In the genomic region with DNA sequence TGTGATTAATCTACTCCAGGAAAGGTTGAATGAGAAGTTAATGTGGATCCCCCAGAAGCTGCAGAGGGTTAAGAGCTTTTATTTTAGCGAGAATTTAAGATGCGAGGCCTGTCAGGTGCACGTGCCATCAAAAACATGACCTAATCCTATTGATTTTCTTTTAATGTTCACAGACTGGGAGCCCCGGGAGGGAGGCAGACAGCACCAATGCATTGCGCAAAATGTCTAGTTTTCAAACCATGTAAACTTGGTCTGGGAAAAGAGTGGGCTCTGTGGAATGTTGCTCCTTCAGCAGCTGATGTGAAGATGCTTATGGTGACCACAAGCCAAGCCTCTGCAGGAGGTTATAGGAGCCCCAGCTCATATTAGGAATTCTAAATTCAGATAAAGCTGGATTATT, we compare ENCODE assay signal across 16 cellular contexts.
A peak's percentile ranks its signal among the peaks of the same experiment; 100 is the strongest.
DNase-seq lines count a peak whose midpoint lies in the region; ATAC-seq and TF ChIP-seq lines count a peak whose summit lies in the region.
"Had no signal": no experiment of that assay in that cellular context is flagged by ENCODE, and none has a peak within 500 bp of the region (broad histone marks: within the 10 kb centered on the region; RNA-seq: fewer than 3 reads in every experiment).

No MANE protein-coding gene starts in this region.

- H3K27me3 Mint-ChIP-seq in activated naive CD8-positive, alpha-beta T cell: no peaks in the 10 kb centered on the region
- peaks cover 2% of the 10 kb centered on the region for H3K27me3 Mint-ChIP-seq in activated naive CD8-positive, alpha-beta T cell treated with anti-CD3 and anti-CD28 coated beads, Interleukin-2, amount 50 U/mL, for 24 hours
- H3K27me3 Mint-ChIP-seq in T-cell: no peaks in the 10 kb centered on the region
- peaks cover 2% of the 10 kb centered on the region for H3K27me3 Mint-ChIP-seq in activated CD4-positive, alpha-beta T cell treated with anti-CD3 and anti-CD28 coated beads, Interleukin-2, amount 10 ng/mL, durations not matched to agents 24 days and 14 days
- H3K27me3 Mint-ChIP-seq: activated B cell treated with CpG ODN at 0.5 μM for 24 hours, B cell had no signal

- H3K36me3 Mint-ChIP-seq in activated naive CD8-positive, alpha-beta T cell: no peaks in the 10 kb centered on the region
- H3K36me3 Mint-ChIP-seq in activated naive CD8-positive, alpha-beta T cell treated with anti-CD3 and anti-CD28 coated beads, Interleukin-2, amount 50 U/mL, for 24 hours (ENCODE audit: low read depth): no peaks in the 10 kb centered on the region
- no peaks in the 10 kb centered on the region for H3K36me3 Mint-ChIP-seq in T-cell
- peaks cover 10% of the 10 kb centered on the region for H3K36me3 Mint-ChIP-seq in stimulated activated effector memory CD8-positive, alpha-beta T cell treated with anti-CD3 and anti-CD28 coated beads, Interleukin-12 subunit alpha, Interleukin-12 subunit beta, amount 100 ng/mL, for 72 hours
- no peaks in the 10 kb centered on the region for H3K36me3 Mint-ChIP-seq in activated CD4-positive, alpha-beta T cell treated with anti-CD3 and anti-CD28 coated beads, Interleukin-2, amount 10 ng/mL, durations not matched to agents 24 days and 14 days (ENCODE audit: low read depth)

- H3K4me1 ChIP-seq in stomach: no peaks in the 10 kb centered on the region

- no peaks in the 10 kb centered on the region for H3K36me3 ChIP-seq in stomach
- H3K36me3 ChIP-seq: tibial artery had no signal

- no peaks in the 10 kb centered on the region for H3K9me3 Mint-ChIP-seq in activated naive CD8-positive, alpha-beta T cell (ENCODE audit: low read depth)
- no peaks in the 10 kb centered on the region for H3K9me3 Mint-ChIP-seq in activated naive CD8-positive, alpha-beta T cell treated with anti-CD3 and anti-CD28 coated beads, Interleukin-2, amount 50 U/mL, for 24 hours
- no peaks in the 10 kb centered on the region for H3K9me3 Mint-ChIP-seq in T-cell
- no peaks in the 10 kb centered on the region for H3K9me3 Mint-ChIP-seq in stimulated activated effector memory CD8-positive, alpha-beta T cell treated with anti-CD3 and anti-CD28 coated beads, Interleukin-12 subunit alpha, Interleukin-12 subunit beta, amount 100 ng/mL, for 72 hours
- H3K9me3 Mint-ChIP-seq in activated CD4-positive, alpha-beta T cell treated with anti-CD3 and anti-CD28 coated beads, Interleukin-2, amount 10 ng/mL, durations not matched to agents 24 days and 14 days: peaks cover 12% of the 10 kb centered on the region
- H3K9me3 Mint-ChIP-seq: activated B cell treated with CpG ODN at 0.5 μM for 24 hours; dendritic cell treated with granulocyte-macrophage colony-stimulating factor and Interleukin-4, amounts not matched to agents 40 ng/mL and 50 ng/mL, for 4 days had no signal

- 82 to 90% (median 85%) methylated on average over 5 of the region's 5 CpGs for WGBS in stomach, 5 donors

- H3K4me1 Mint-ChIP-seq in activated naive CD8-positive, alpha-beta T cell (ENCODE audit: low read depth): peaks cover 78% of the 10 kb centered on the region
- H3K4me1 Mint-ChIP-seq in activated naive CD8-positive, alpha-beta T cell treated with anti-CD3 and anti-CD28 coated beads, Interleukin-2, amount 50 U/mL, for 24 hours: peaks cover 89% of the 10 kb centered on the region
- H3K4me1 Mint-ChIP-seq in T-cell: peaks cover 77 to 92% (median 81%) of the 10 kb centered on the region in 3 donors
- H3K4me1 Mint-ChIP-seq in stimulated activated effector memory CD8-positive, alpha-beta T cell treated with anti-CD3 and anti-CD28 coated beads, Interleukin-12 subunit alpha, Interleukin-12 subunit beta, amount 100 ng/mL, for 72 hours: peaks cover 71% of the 10 kb centered on the region
- peaks cover 56% of the 10 kb centered on the region for H3K4me1 Mint-ChIP-seq in activated CD4-positive, alpha-beta T cell treated with anti-CD3 and anti-CD28 coated beads, Interleukin-2, amount 10 ng/mL, durations not matched to agents 24 days and 14 days

- DNase-seq in activated naive CD8-positive, alpha-beta T cell treated with anti-CD3 and anti-CD28 coated beads, Interleukin-2, amount 50 U/mL, for 24 hours: no peak
- no peak for DNase-seq in T-cell
- peak; percentile 77 for DNase-seq in fibroblast of the aortic adventitia (ENCODE audit: low read depth)
- no peak for DNase-seq in stimulated activated effector memory CD8-positive, alpha-beta T cell treated with anti-CD3 and anti-CD28 coated beads, Interleukin-12 subunit alpha, Interleukin-12 subunit beta, amount 100 ng/mL, for 72 hours (ENCODE audit: low spot score in 2 of 2)
- no peak for DNase-seq in NCI-H774 (lab: John Stamatoyannopoulos, UW)
- no peak for DNase-seq in activated CD4-positive, alpha-beta T cell treated with anti-CD3 and anti-CD28 coated beads, Interleukin-2, amount 10 ng/mL, durations not matched to agents 24 days and 14 days
- no peak for DNase-seq in stomach
- DNase-seq: activated B cell treated with CpG ODN at 0.5 μM for 24 hours; activated effector memory CD4-positive, alpha-beta T cell treated with Interleukin-2 at 50 U/mL for 16 hours; GDM1; NCI-H524 treated with DMSO at 0.1 percent for 48 hours had no signal

- no peak for TF ChIP-seq CTCF in fibroblast of the aortic adventitia (IDR thresholded peaks at IDR 0.05; ENCODE audit: insufficient read depth, low read length)
- no peak for TF ChIP-seq CTCF in stomach (IDR thresholded peaks at IDR 0.05)

- POLR2A ChIA-PET in T-cell (lab: Charles Lee): interaction anchor here in 1 of 2 donors (0.6 kb wide), 1 partner anchor 9 kb away, joined by 3 read pairs; no protein-coding TSS in a partner anchor

- no peak for TF ChIP-seq POLR2A in stomach (IDR thresholded peaks at IDR 0.05)

- no peaks in the 10 kb centered on the region for H3K9me3 ChIP-seq in stomach
- H3K9me3 ChIP-seq: psoas muscle, tibial artery had no signal

- H3K4me3 ChIP-seq in fibroblast of the aortic adventitia (ENCODE audit: low read depth, low read length) (no peak overlapping the region), stomach (no peak overlapping the region)
- H3K4me3 ChIP-seq: psoas muscle, tibial artery had no signal

- no peaks in the 10 kb centered on the region for H3K27me3 ChIP-seq in stomach
- H3K27me3 ChIP-seq: tibial artery had no signal

- intact Hi-C loops in activated CD4-positive, alpha-beta T cell treated with anti-CD3 and anti-CD28 coated beads, Interleukin-2, amount 10 ng/mL, durations not matched to agents 24 days and 14 days (cut with micrococcal nuclease): loop anchor here (5.0 to 10.0 kb wide), 3 partner anchors 123 to 1075 kb away; a partner anchor contains a TSS
- intact Hi-C loops in stomach (cut with DNase I; ENCODE audit: low total_unique reads): no loop called here

- H3K27ac Mint-ChIP-seq in activated naive CD8-positive, alpha-beta T cell: peak overlapping the region; percentile 56
- no peak overlapping the region for H3K27ac Mint-ChIP-seq in activated naive CD8-positive, alpha-beta T cell treated with anti-CD3 and anti-CD28 coated beads, Interleukin-2, amount 50 U/mL, for 24 hours
- H3K27ac Mint-ChIP-seq in T-cell: peak overlapping the region; percentile 94 to 99
- H3K27ac Mint-ChIP-seq in stimulated activated effector memory CD8-positive, alpha-beta T cell treated with anti-CD3 and anti-CD28 coated beads, Interleukin-12 subunit alpha, Interleukin-12 subunit beta, amount 100 ng/mL, for 72 hours: peak overlapping the region; percentile 74
- no peak overlapping the region for H3K27ac Mint-ChIP-seq in activated CD4-positive, alpha-beta T cell treated with anti-CD3 and anti-CD28 coated beads, Interleukin-2, amount 10 ng/mL, durations not matched to agents 24 days and 14 days
- H3K27ac Mint-ChIP-seq: activated B cell treated with CpG ODN at 0.5 μM for 24 hours; B cell; dendritic cell treated with granulocyte-macrophage colony-stimulating factor and Interleukin-4, amounts not matched to agents 40 ng/mL and 50 ng/mL, for 4 days had no signal

- no peak overlapping the region for H3K27ac ChIP-seq in stomach
- H3K27ac ChIP-seq: psoas muscle, tibial artery had no signal

- TF ChIP-seq EP300 in stomach (IDR thresholded peaks at IDR 0.05): no peak

- H3K4me3 Mint-ChIP-seq in activated naive CD8-positive, alpha-beta T cell: no peak overlapping the region
- no peak overlapping the region for H3K4me3 Mint-ChIP-seq in activated naive CD8-positive, alpha-beta T cell treated with anti-CD3 and anti-CD28 coated beads, Interleukin-2, amount 50 U/mL, for 24 hours
- no peak overlapping the region for H3K4me3 Mint-ChIP-seq in T-cell
- no peak overlapping the region for H3K4me3 Mint-ChIP-seq in stimulated activated effector memory CD8-positive, alpha-beta T cell treated with anti-CD3 and anti-CD28 coated beads, Interleukin-12 subunit alpha, Interleukin-12 subunit beta, amount 100 ng/mL, for 72 hours
- no peak overlapping the region for H3K4me3 Mint-ChIP-seq in activated CD4-positive, alpha-beta T cell treated with anti-CD3 and anti-CD28 coated beads, Interleukin-2, amount 10 ng/mL, durations not matched to agents 24 days and 14 days
- H3K4me3 Mint-ChIP-seq: activated B cell treated with CpG ODN at 0.5 μM for 24 hours; B cell; dendritic cell treated with granulocyte-macrophage colony-stimulating factor and Interleukin-4, amounts not matched to agents 40 ng/mL and 50 ng/mL, for 4 days had no signal

- no peak for ATAC-seq in activated naive CD8-positive, alpha-beta T cell treated with anti-CD3 and anti-CD28 coated beads, Interleukin-2, amount 50 U/mL, for 24 hours
- no peak for ATAC-seq in T-cell (replicated peaks in 1 of 4)
- ATAC-seq in stimulated activated effector memory CD8-positive, alpha-beta T cell treated with anti-CD3 and anti-CD28 coated beads, Interleukin-12 subunit alpha, Interleukin-12 subunit beta, amount 100 ng/mL, for 72 hours: no peak

- CTCF ChIA-PET in T-cell (lab: Charles Lee): interaction anchor here (0.8 to 1.7 kb wide), 4 partner anchors 9 to 20 kb away, joined by 3 to 8 read pairs (median 5); no protein-coding TSS in a partner anchor

Comparison
In these comparisons a context has a peak if more than half of its experiments do, and no peak if none do; other contexts are left out.
1. H3K27ac Mint-ChIP-seq: peak in activated naive CD8-positive, alpha-beta T cell (single experiment), T-cell (2 of 2) and stimulated activated effector memory CD8-positive, alpha-beta T cell treated with anti-CD3 and anti-CD28 coated beads, Interleukin-12 subunit alpha, Interleukin-12 subunit beta, amount 100 ng/mL, for 72 hours (single experiment); none in activated naive CD8-positive, alpha-beta T cell treated with anti-CD3 and anti-CD28 coated beads, Interleukin-2, amount 50 U/mL, for 24 hours (single experiment) and activated CD4-positive, alpha-beta T cell treated with anti-CD3 and anti-CD28 coated beads, Interleukin-2, amount 10 ng/mL, durations not matched to agents 24 days and 14 days (single experiment).